ENCODE assay signal across 11 cellular contexts in the genomic region with DNA sequence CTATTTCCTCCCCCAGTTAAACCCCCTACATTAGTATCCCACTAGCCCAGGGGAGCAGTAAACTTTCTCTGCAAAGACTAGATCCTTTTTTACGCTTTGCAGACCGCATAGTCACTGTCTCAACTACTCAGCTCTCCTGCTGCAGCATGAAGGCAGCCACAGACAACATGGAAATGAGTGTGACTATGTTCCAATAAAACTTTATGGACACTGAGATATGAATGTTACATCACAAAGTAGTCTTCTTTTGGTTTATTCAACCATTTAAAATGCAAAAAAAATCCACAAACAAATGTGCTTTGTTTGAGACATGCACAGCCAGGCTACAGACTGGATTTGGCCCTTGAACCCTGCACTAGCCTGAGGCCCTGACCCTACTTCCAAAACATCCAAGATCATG. TPM values are rescaled to one million over a fixed set of nuclear protein-coding genes. Genes with fewer than 3 reads are reported as not detected.
DNase-seq lines count a peak whose midpoint lies in the region; ATAC-seq, FAIRE-seq and TF ChIP-seq lines count a peak whose summit lies in the region.
"Had no signal": no experiment of that assay in that cellular context is flagged by ENCODE, and none has a peak within 500 bp of the region (broad histone marks: within the 10 kb centered on the region; RNA-seq: fewer than 3 reads in every experiment).

No MANE protein-coding gene starts in this region.

- no peak overlapping the region for H3K27ac ChIP-seq in ACC112 (ENCODE audit: low read depth, low read length)
- H3K27ac ChIP-seq in HCT116 (ENCODE audit: low read depth, low read length), result no peak overlapping the region
- H3K27ac ChIP-seq in GM12878 (ENCODE audit: control insufficient read depth, insufficient read depth), result no peak overlapping the region
- no peak overlapping the region for H3K27ac ChIP-seq in transverse colon

- H3K4me3 ChIP-seq in ACC112 (ENCODE audit: low read depth, low read length), result peak overlapping the region; percentile 97
- no peak overlapping the region for H3K4me3 ChIP-seq in HCT116 (replicated peaks in 1 of 2; ENCODE audit: low read depth in 1 of 2, low read length in 2 of 2)
- peak overlapping the region; percentile 100; the same call in 1 of the 2 replicates for H3K4me3 ChIP-seq in GM12878
- H3K4me3 ChIP-seq in transverse colon, result no peak overlapping the region

- TF ChIP-seq EP300 in GM12878 (IDR thresholded peaks at IDR 0.05; ENCODE audit: borderline replicate concordance in 1 of 2, control insufficient read depth in 1 of 2, low read depth in 2 of 2, low read length in 2 of 2) (no peak), transverse colon (IDR thresholded peaks at IDR 0.05; ENCODE audit: low read depth) (no peak)

- CTCF ChIA-PET in HCT116 (lab: Charles Lee) (no interaction called here), GM12878 (lab: Yijun Ruan, JAX) (interaction anchor here (1.6 to 15.9 kb wide), 3 partner anchors 8 to 96 kb away, joined by 4 to 237 read pairs (median 167); a partner anchor contains a TSS)

- FAIRE-seq in GM12878 (lab: Jason Lieb, UNC), result no peak

- H3K9me3 Mint-ChIP-seq in naive thymus-derived CD8-positive, alpha-beta T cell, result no peaks in the 10 kb centered on the region

- no TSS peak for BruUV-seq in HCT116 (replicated peaks; lab: Mats Ljungman, UMichigan)
- no TSS peak for BruUV-seq in GM12878 (replicated peaks; lab: Mats Ljungman, UMichigan)

- intact Hi-C loops in HCT116 (cut with micrococcal nuclease) (no loop called here), GM12878 (cut with micrococcal nuclease; ENCODE audit: unreplicated experiment) (loop anchor here (10.0 kb wide), 1 partner anchor 256 kb away; a partner anchor contains a TSS), transverse colon (cut with DNase I; ENCODE audit: low total_unique reads) (no loop called here)

- H3K4me1 Mint-ChIP-seq in naive thymus-derived CD8-positive, alpha-beta T cell, result peaks cover 28 to 68% (median 64%) of the 10 kb centered on the region in 4 donors

- 78% methylated on average over 2 of the region's 2 CpGs for WGBS in GM12878 (ENCODE audit: insufficient coverage, insufficient replicate concordance, low lambda C conversion rate, missing lambda C conversion rate)
- 90 to 100% methylated on average over 2 of the region's 2 CpGs for WGBS in transverse colon (ENCODE audit: low coverage in 1 of 2), 2 donors

- H3K36me3 ChIP-seq in ACC112 (ENCODE audit: insufficient read depth, low read length) (peaks cover 8% of the 10 kb centered on the region; the same call in 1 of the 2 replicates), HCT116 (ENCODE audit: control insufficient read depth in 1 of 2, insufficient read depth in 2 of 2, low read length in 2 of 2) (no peaks in the 10 kb centered on the region), GM12878 (ENCODE audit: control insufficient read depth in 2 of 2, insufficient read depth in 2 of 2, low read length in 1 of 2) (no peaks in the 10 kb centered on the region; a peak in 2 of 4 replicates), transverse colon (no peaks in the 10 kb centered on the region)

- POLR2A ChIA-PET in HCT116 (lab: Charles Lee) (no interaction called here), GM12878 (lab: Charles Lee) (interaction anchor here (0.5 kb wide), 1 partner anchor 139 kb away, joined by 3 read pairs; no protein-coding TSS in a partner anchor)
- POLR2A ChIA-PET in naive thymus-derived CD8-positive, alpha-beta T cell (lab: Charles Lee), result interaction anchor here (1.0 kb wide), 1 partner anchor 8 kb away, joined by 3 read pairs; no protein-coding TSS in a partner anchor

- no peak for ATAC-seq in HCT116
- ATAC-seq in GM12878, result no peak
- no peak for ATAC-seq in naive thymus-derived CD8-positive, alpha-beta T cell
- no peak for ATAC-seq in HG03521 (IDR thresholded peaks at IDR 0.05; ENCODE audit: unreplicated experiment)
- ATAC-seq in HG03442 (IDR thresholded peaks at IDR 0.05; ENCODE audit: unreplicated experiment), result no peak

- H3K9ac ChIP-seq in HCT116 (ENCODE audit: low read length) (no peak overlapping the region), GM12878 (ENCODE audit: control insufficient read depth, insufficient read depth, low read length) (peak overlapping the region; percentile 10; the same call in 1 of the 2 replicates)

- H3K4me2 ChIP-seq in HCT116 (ENCODE audit: low read length) (peak overlapping the region; percentile 100; the same call in 1 of the 2 replicates), GM12878 (ENCODE audit: control insufficient read depth, insufficient read depth) (peak overlapping the region; percentile 75)

- in situ Hi-C loops in GM12878 (cut with MboI), result loop anchor here (5.0 kb wide), 1 partner anchor 358 kb away; a partner anchor contains a TSS
- in situ Hi-C loops in transverse colon (cut with MboI; ENCODE audit: low pct_ligation_motif_present in 1 of 4, low pct_unique_long_range_greater_than_20kb in 1 of 4, low sequenced_read_pairs in 3 of 4), result loop anchor here in 3 of 4 donors (5.0 to 25.0 kb wide), 3 partner anchors 98 to 373 kb away; a partner anchor contains a TSS

- H3K9me3 ChIP-seq in HCT116 (ENCODE audit: control insufficient read depth in 1 of 2, insufficient read depth in 1 of 2, low read depth in 1 of 2, low read length in 2 of 2) (no peaks in the 10 kb centered on the region), GM12878 (replicated peaks; ENCODE audit: control insufficient read depth, insufficient read depth, low read length) (no peaks in the 10 kb centered on the region), transverse colon (no peaks in the 10 kb centered on the region)

- H3K9me2 ChIP-seq in HCT116 (ENCODE audit: insufficient read depth), result no peaks in the 10 kb centered on the region

- H2AFZ ChIP-seq in ACC112 (ENCODE audit: low read length, unreplicated experiment) (no peak overlapping the region), HCT116 (ENCODE audit: low read depth, low read length, poor library complexity, severe bottlenecking) (no peak overlapping the region), GM12878 (ENCODE audit: control insufficient read depth, low read depth, low read length) (no peak overlapping the region)

- SMC1A ChIA-PET in GM12878 (lab: Charles Lee; ENCODE audit: uncharacterized antibody, unreplicated experiment), result interaction anchor here (4.0 kb wide), 1 partner anchor 11 kb away, joined by 15 read pairs; no protein-coding TSS in a partner anchor

- H3K79me2 ChIP-seq in ACC112 (ENCODE audit: control insufficient read depth, insufficient read depth, low read length, unreplicated experiment) (peaks cover 56% of the 10 kb centered on the region), HCT116 (ENCODE audit: insufficient read depth, low read length) (peaks cover 56% of the 10 kb centered on the region), GM12878 (ENCODE audit: control insufficient read depth, insufficient read depth, low read length) (peaks cover 53% of the 10 kb centered on the region)

- no peaks in the 10 kb centered on the region for H3K27me3 ChIP-seq in ACC112 (ENCODE audit: insufficient read depth, low read length)
- no peaks in the 10 kb centered on the region for H3K27me3 ChIP-seq in HCT116 (ENCODE audit: insufficient read depth, low read length)
- H3K27me3 ChIP-seq in GM12878 (replicated peaks in 1 of 2; ENCODE audit: control insufficient read depth in 2 of 2, insufficient read depth in 2 of 2, low read length in 1 of 2), result no peaks in the 10 kb centered on the region
- H3K27me3 ChIP-seq in transverse colon, result no peaks in the 10 kb centered on the region

- TF ChIP-seq POLR2A in HCT116 (IDR thresholded peaks at IDR 0.05; ENCODE audit: borderline replicate concordance, extremely low read depth, insufficient read depth, insufficient read length) (no peak), GM12878 (IDR thresholded peaks at IDR 0.05; ENCODE audit: low read depth, low read length) (no peak), transverse colon (IDR thresholded peaks at IDR 0.05) (no peak)

- TF ChIP-seq CTCF in HCT116 (IDR thresholded peaks at IDR 0.05 in 2 of 3, conservative IDR thresholded peaks at IDR 0.05 in 1 of 3; ENCODE audit: borderline replicate concordance in 1 of 3, insufficient read depth in 1 of 3, low read depth in 2 of 3, low read length in 2 of 3) (no peak), GM12878 (IDR thresholded peaks at IDR 0.05 in 2 of 3, conservative IDR thresholded peaks at IDR 0.05 in 1 of 3; ENCODE audit: control insufficient read depth in 2 of 3, extremely low read depth in 1 of 3, insufficient read depth in 1 of 3, low read depth in 3 of 3, low read length in 3 of 3) (no peak), transverse colon (IDR thresholded peaks at IDR 0.05) (no peak)

- H3K27me3 Mint-ChIP-seq in naive thymus-derived CD8-positive, alpha-beta T cell, result no peaks in the 10 kb centered on the region

- peak overlapping the region in 9 of 10 donors; percentile 19 to 100 (median 82) for H3K27ac Mint-ChIP-seq in naive thymus-derived CD8-positive, alpha-beta T cell

- H3K4me3 Mint-ChIP-seq in naive thymus-derived CD8-positive, alpha-beta T cell, result peak overlapping the region; percentile 65 to 99 (median 96)

- TF ChIP-seq RAD21 in HCT116 (IDR thresholded peaks at IDR 0.05; ENCODE audit: low read depth) (no peak), GM12878 (IDR thresholded peaks at IDR 0.05; ENCODE audit: insufficient read depth, low read depth, low read length) (no peak)

- no peak for DNase-seq in HCT116 (ENCODE audit: low read depth, low spot score)
- DNase-seq in GM12878 (ENCODE audit: low read depth, low spot score), result no peak
- DNase-seq in naive thymus-derived CD8-positive, alpha-beta T cell, result no peak
- no peak for DNase-seq in OCI-M2 (lab: John Stamatoyannopoulos, UW; ENCODE audit: unreplicated experiment)
- no peak for DNase-seq in transverse colon
- DNase-seq: activated CD8-positive, alpha-beta memory T cell treated with anti-CD3 and anti-CD28 coated beads, Interleukin-2, amount 50 U/mL, for 48 hours; central memory CD4-positive, alpha-beta T cell; Right ventricle myocardium superior had no signal

- H4K20me1 ChIP-seq in HCT116 (ENCODE audit: insufficient read depth) (no peaks in the 10 kb centered on the region), GM12878 (ENCODE audit: control insufficient read depth, insufficient read depth) (no peaks in the 10 kb centered on the region)

- H3K4me1 ChIP-seq in ACC112 (ENCODE audit: control insufficient read depth, insufficient read depth, low read length, unreplicated experiment) (peaks cover 12% of the 10 kb centered on the region), HCT116 (ENCODE audit: control insufficient read depth in 1 of 2, insufficient read depth in 2 of 2, low read length in 2 of 2) (peaks cover 10 to 23% of the 10 kb centered on the region in 2 experiments; a peak in 3 of 4 replicates), GM12878 (ENCODE audit: control insufficient read depth, insufficient read depth, low read length) (peaks cover 8% of the 10 kb centered on the region; the same call in 1 of the 2 replicates), transverse colon (peaks cover 12 to 38% (median 31%) of the 10 kb centered on the region in 4 donors)

- peaks cover 0 to 34% (median 0%) of the 10 kb centered on the region in 3 donors for H3K36me3 Mint-ChIP-seq in naive thymus-derived CD8-positive, alpha-beta T cell

- RAD21 ChIA-PET in HCT116 (lab: Charles Lee; ENCODE audit: low non-redundant PET in 1 of 2, low total read pairs in 2 of 2, uncharacterized antibody in 2 of 2, unreplicated experiment in 2 of 2) (no interaction called here), GM12878 (lab: Charles Lee; ENCODE audit: unreplicated experiment) (no interaction called here)

RNA-seq across cellular contexts. Expression of a gene that starts 1.9 kb away (rescaled TPM):
- 160 TPM for total RNA-seq in HCT116 (2021; ENCODE audit: unreplicated experiment)
- 173 and 253 TPM in 2 replicates for polyA plus RNA-seq in HCT116 (2012)
- total RNA-seq in GM12878 (2013; cell fraction: nucleolus; rRNA removed), result 33.2 and 42.6 TPM in 2 replicates
- total RNA-seq in GM12878 (2014; rRNA removed), result 247 and 253 TPM in 2 replicates
- 96.6 and 106 TPM in 2 replicates for total RNA-seq in GM12878 (2014; rRNA removed; fragmentation: Illumina TruSeq; extraction: Trizol)
- total RNA-seq in GM12878 (2021), result 171 and 175 TPM in 2 replicates
- polyA plus RNA-seq in GM12878 (2011; ENCODE audit: low read depth), result 208 TPM
- 54.4 and 97.4 TPM in 2 replicates for polyA plus RNA-seq in GM12878 (2011; rRNA removed)
- polyA plus RNA-seq in GM12878 (2011; cell fraction: cytosol; rRNA removed), result 148 and 167 TPM in 2 replicates
- polyA plus RNA-seq in GM12878 (2011; cell fraction: nucleus; rRNA removed), result 104 and 128 TPM in 2 replicates
- 332 and 422 TPM in 2 replicates for polyA plus RNA-seq in GM12878 (2012)
- polyA plus RNA-seq in GM12878 (2014; fragmentation: Illumina TruSeq; extraction: Trizol), result 87.0 and 218 TPM in 2 replicates
- polyA plus RNA-seq in GM12878 (2014; fragmentation: Nextera tagmentation; extraction: Ambion mirVana), result 100 to 1,000 TPM; 108 to 150 TPM
- 202 and 223 TPM in 2 replicates for polyA plus RNA-seq in GM12878 (2014; rRNA removed)
- 100 to 1,000 TPM; 342 to 345 TPM for polyA plus RNA-seq in GM12878 (2016; fragmentation: Nextera tagmentation; extraction: Ambion mirVana)
- 43.1 and 73.6 TPM in 2 replicates for polyA minus RNA-seq in GM12878 (2011; rRNA and poly(A)+ RNA removed)
- 77.8 and 83.1 TPM in 2 replicates for polyA minus RNA-seq in GM12878 (2011; cell fraction: cytosol; rRNA and poly(A)+ RNA removed)
- polyA minus RNA-seq in GM12878 (2011; cell fraction: nucleus; rRNA and poly(A)+ RNA removed), result 29.1 and 37.7 TPM in 2 replicates
- total RNA-seq in naive thymus-derived CD8-positive, alpha-beta T cell, result 100 to 1,000 TPM; 117 to 120 TPM
- 100 to 1,000 TPM; 477 to 597 (median 559) TPM for polyA plus RNA-seq in naive thymus-derived CD8-positive, alpha-beta T cell
- total RNA-seq in transverse colon, result 100 to 1,000 TPM in 2 of 4 donors, 10 to 100 TPM in 2; 38.8 to 177 (median 118) TPM

RNA-seq across cellular contexts. Expression of a gene that starts 12.3 kb away (rescaled TPM):
- total RNA-seq in HCT116 (2021; ENCODE audit: unreplicated experiment), result 0.57 TPM
- polyA plus RNA-seq in HCT116 (2012), result 0.27 and 0.31 TPM in 2 replicates
- 1.1 and 2.2 TPM in 2 replicates for total RNA-seq in GM12878 (2013; cell fraction: nucleolus; rRNA removed)
- total RNA-seq in GM12878 (2014; rRNA removed), result 0.06 and 0.22 TPM in 2 replicates
- 0.09 and 0.18 TPM in 2 replicates for total RNA-seq in GM12878 (2014; rRNA removed; fragmentation: Illumina TruSeq; extraction: Trizol)
- 0.56 and 0.85 TPM in 2 replicates for total RNA-seq in GM12878 (2021)
- 0.18 TPM for polyA plus RNA-seq in GM12878 (2011; ENCODE audit: low read depth)
- polyA plus RNA-seq in GM12878 (2011; rRNA removed), result 0.10 and 0.12 TPM in 2 replicates
- polyA plus RNA-seq in GM12878 (2011; cell fraction: cytosol; rRNA removed), result 0.15 and 0.27 TPM in 2 replicates
- 0.66 and 0.73 TPM in 2 replicates for polyA plus RNA-seq in GM12878 (2011; cell fraction: nucleus; rRNA removed)
- polyA plus RNA-seq in GM12878 (2012), result 0.13 and 0.20 TPM in 2 replicates
- polyA plus RNA-seq in GM12878 (2014; fragmentation: Illumina TruSeq; extraction: Trizol), result 0.05 and 0.15 TPM in 2 replicates
- under 1 TPM; 0.09 to 0.11 TPM for polyA plus RNA-seq in GM12878 (2014; fragmentation: Nextera tagmentation; extraction: Ambion mirVana)
- 0.08 and 0.14 TPM in 2 replicates for polyA plus RNA-seq in GM12878 (2014; rRNA removed)
- polyA plus RNA-seq in GM12878 (2016; fragmentation: Nextera tagmentation; extraction: Ambion mirVana), result under 1 TPM in 1 of 2 experiments, not detected in 1; 0.32 TPM
- 0.26 and 0.29 TPM in 2 replicates for polyA minus RNA-seq in GM12878 (2011; rRNA and poly(A)+ RNA removed)
- 2.1 TPM in 1 of 2 replicates, not detected in the other for polyA minus RNA-seq in GM12878 (2011; cell fraction: cytosol; rRNA and poly(A)+ RNA removed)
- polyA minus RNA-seq in GM12878 (2011; cell fraction: nucleus; rRNA and poly(A)+ RNA removed), result 0.85 TPM in 1 of 2 replicates, not detected in the other
- total RNA-seq in naive thymus-derived CD8-positive, alpha-beta T cell, result not detected
- not detected for polyA plus RNA-seq in naive thymus-derived CD8-positive, alpha-beta T cell
- total RNA-seq in transverse colon, result 1 to 10 TPM in 1 of 4 donors, under 1 TPM in 2, not detected in 1; 0.32 to 1.8 (median 0.82) TPM

RNA-seq across cellular contexts. Expression of a gene that starts 14.7 kb away (rescaled TPM):
- not detected for total RNA-seq in HCT116 (2021; ENCODE audit: unreplicated experiment)
- 0.15 and 0.21 TPM in 2 replicates for polyA plus RNA-seq in HCT116 (2012)
- total RNA-seq in GM12878 (2013; cell fraction: nucleolus; rRNA removed), result not detected in 2 replicates
- not detected in 2 replicates for total RNA-seq in GM12878 (2014; rRNA removed)
- total RNA-seq in GM12878 (2014; rRNA removed; fragmentation: Illumina TruSeq; extraction: Trizol), result not detected in 2 replicates
- total RNA-seq in GM12878 (2021), result not detected in 2 replicates
- not detected for polyA plus RNA-seq in GM12878 (2011; ENCODE audit: low read depth)
- not detected in 2 replicates for polyA plus RNA-seq in GM12878 (2011; rRNA removed)
- polyA plus RNA-seq in GM12878 (2011; cell fraction: cytosol; rRNA removed), result not detected in 2 replicates
- 0.04 TPM in 1 of 2 replicates, not detected in the other for polyA plus RNA-seq in GM12878 (2011; cell fraction: nucleus; rRNA removed)
- polyA plus RNA-seq in GM12878 (2012), result 0.60 and 0.83 TPM in 2 replicates
- polyA plus RNA-seq in GM12878 (2014; fragmentation: Illumina TruSeq; extraction: Trizol), result not detected in 2 replicates
- polyA plus RNA-seq in GM12878 (2014; fragmentation: Nextera tagmentation; extraction: Ambion mirVana), result under 1 TPM; 0.23 to 0.51 TPM
- not detected in 2 replicates for polyA plus RNA-seq in GM12878 (2014; rRNA removed)
- polyA plus RNA-seq in GM12878 (2016; fragmentation: Nextera tagmentation; extraction: Ambion mirVana), result under 1 TPM; 0.64 to 0.82 TPM
- polyA minus RNA-seq in GM12878 (2011; rRNA and poly(A)+ RNA removed), result not detected in 2 replicates
- not detected in 2 replicates for polyA minus RNA-seq in GM12878 (2011; cell fraction: cytosol; rRNA and poly(A)+ RNA removed)
- polyA minus RNA-seq in GM12878 (2011; cell fraction: nucleus; rRNA and poly(A)+ RNA removed), result not detected in 2 replicates
- total RNA-seq in naive thymus-derived CD8-positive, alpha-beta T cell, result not detected
- under 1 TPM; 0.09 to 0.31 (median 0.12) TPM for polyA plus RNA-seq in naive thymus-derived CD8-positive, alpha-beta T cell
- total RNA-seq in transverse colon, result not detected
- total RNA-seq: Right ventricle myocardium superior had no signal

RNA-seq across cellular contexts. Expression of a gene that starts 25.3 kb away (rescaled TPM):
- total RNA-seq in HCT116 (2021; ENCODE audit: unreplicated experiment) (6.8 TPM), GM12878 (2014; rRNA removed) (2.6 and 2.7 TPM in 2 replicates), GM12878 (2014; rRNA removed; fragmentation: Illumina TruSeq; extraction: Trizol) (2.1 and 2.3 TPM in 2 replicates), GM12878 (2021) (11.9 and 12.1 TPM in 2 replicates), transverse colon (1 to 10 TPM in 3 of 4 donors, not detected in 1; 2.4 to 8.6 (median 3.5) TPM)
- 3.4 and 4.7 TPM in 2 replicates for polyA plus RNA-seq in HCT116 (2012)
- 3.6 and 4.1 TPM in 2 replicates for total RNA-seq in GM12878 (2013; cell fraction: nucleolus; rRNA removed)
- 2.4 TPM for polyA plus RNA-seq in GM12878 (2011; ENCODE audit: low read depth)
- polyA plus RNA-seq in GM12878 (2011; rRNA removed) (0.81 and 1.7 TPM in 2 replicates), GM12878 (2014; fragmentation: Illumina TruSeq; extraction: Trizol) (2.9 and 4.0 TPM in 2 replicates), GM12878 (2014; fragmentation: Nextera tagmentation; extraction: Ambion mirVana) (under 1 TPM; 0.34 to 0.46 TPM), GM12878 (2014; rRNA removed) (5.6 TPM in 2 replicates), GM12878 (2016; fragmentation: Nextera tagmentation; extraction: Ambion mirVana) (1 to 10 TPM; 5.9 to 6.8 TPM)
- 2.1 and 2.3 TPM in 2 replicates for polyA plus RNA-seq in GM12878 (2011; cell fraction: cytosol; rRNA removed)
- 5.8 and 6.6 TPM in 2 replicates for polyA plus RNA-seq in GM12878 (2011; cell fraction: nucleus; rRNA removed)
- polyA plus RNA-seq in GM12878 (2012), result 4.4 and 5.2 TPM in 2 replicates
- polyA minus RNA-seq in GM12878 (2011; rRNA and poly(A)+ RNA removed), result 3.7 and 5.4 TPM in 2 replicates
- 0.83 and 3.5 TPM in 2 replicates for polyA minus RNA-seq in GM12878 (2011; cell fraction: cytosol; rRNA and poly(A)+ RNA removed)
- polyA minus RNA-seq in GM12878 (2011; cell fraction: nucleus; rRNA and poly(A)+ RNA removed), result 5.6 and 9.0 TPM in 2 replicates
- total RNA-seq in naive thymus-derived CD8-positive, alpha-beta T cell, result 10 to 100 TPM; 11.5 to 14.7 TPM
- polyA plus RNA-seq in naive thymus-derived CD8-positive, alpha-beta T cell, result 1 to 10 TPM in 1 of 3 donors, under 1 TPM in 2; 0.93 to 1.2 (median 0.97) TPM

RNA-seq across cellular contexts. Expression of a gene that starts 33.4 kb away (rescaled TPM):
- not detected for total RNA-seq in HCT116 (2021; ENCODE audit: unreplicated experiment)
- not detected in 2 replicates for polyA plus RNA-seq in HCT116 (2012)
- total RNA-seq in GM12878 (2013; cell fraction: nucleolus; rRNA removed), result 3.5 and 3.7 TPM in 2 replicates
- total RNA-seq in GM12878 (2014; rRNA removed), result 1.1 and 1.8 TPM in 2 replicates
- 0.28 and 0.72 TPM in 2 replicates for total RNA-seq in GM12878 (2014; rRNA removed; fragmentation: Illumina TruSeq; extraction: Trizol)
- total RNA-seq in GM12878 (2021), result 2.0 and 2.7 TPM in 2 replicates
- 0.18 TPM for polyA plus RNA-seq in GM12878 (2011; ENCODE audit: low read depth)
- 0.11 TPM in 1 of 2 replicates, not detected in the other for polyA plus RNA-seq in GM12878 (2011; rRNA removed)
- polyA plus RNA-seq in GM12878 (2011; cell fraction: cytosol; rRNA removed), result 0.13 and 0.15 TPM in 2 replicates
- 1.1 TPM in 2 replicates for polyA plus RNA-seq in GM12878 (2011; cell fraction: nucleus; rRNA removed)
- polyA plus RNA-seq in GM12878 (2012), result 1.2 TPM in 2 replicates
- 0.15 TPM in 1 of 2 replicates, not detected in the other for polyA plus RNA-seq in GM12878 (2014; fragmentation: Illumina TruSeq; extraction: Trizol)
- under 1 TPM; 0.24 to 0.35 TPM for polyA plus RNA-seq in GM12878 (2014; fragmentation: Nextera tagmentation; extraction: Ambion mirVana)
- 1.5 and 1.6 TPM in 2 replicates for polyA plus RNA-seq in GM12878 (2014; rRNA removed)
- 1 to 10 TPM in 1 of 2 experiments, under 1 TPM in 1; 0.97 to 1.1 TPM for polyA plus RNA-seq in GM12878 (2016; fragmentation: Nextera tagmentation; extraction: Ambion mirVana)
- not detected in 2 replicates for polyA minus RNA-seq in GM12878 (2011; rRNA and poly(A)+ RNA removed)
- polyA minus RNA-seq in GM12878 (2011; cell fraction: cytosol; rRNA and poly(A)+ RNA removed), result not detected in 2 replicates
- 0.24 and 1.2 TPM in 2 replicates for polyA minus RNA-seq in GM12878 (2011; cell fraction: nucleus; rRNA and poly(A)+ RNA removed)
- 1 to 10 TPM; 2.8 to 3.5 TPM for total RNA-seq in naive thymus-derived CD8-positive, alpha-beta T cell
- 1 to 10 TPM; 2.0 to 2.2 (median 2.0) TPM for polyA plus RNA-seq in naive thymus-derived CD8-positive, alpha-beta T cell
- total RNA-seq in transverse colon, result 1 to 10 TPM in 2 of 4 donors, not detected in 2; 1.2 to 2.2 TPM

Comparison
In these comparisons a context has a peak if more than half of its experiments do, and no peak if none do; other contexts are left out.
1. H3K4me3 ChIP-seq: peak in ACC112 (single experiment) and GM12878 (single experiment); none in HCT116 (0 of 2) and transverse colon (0 of 4).